Comparison of ENCODE assay signal across 10 cellular contexts in the genomic region with DNA sequence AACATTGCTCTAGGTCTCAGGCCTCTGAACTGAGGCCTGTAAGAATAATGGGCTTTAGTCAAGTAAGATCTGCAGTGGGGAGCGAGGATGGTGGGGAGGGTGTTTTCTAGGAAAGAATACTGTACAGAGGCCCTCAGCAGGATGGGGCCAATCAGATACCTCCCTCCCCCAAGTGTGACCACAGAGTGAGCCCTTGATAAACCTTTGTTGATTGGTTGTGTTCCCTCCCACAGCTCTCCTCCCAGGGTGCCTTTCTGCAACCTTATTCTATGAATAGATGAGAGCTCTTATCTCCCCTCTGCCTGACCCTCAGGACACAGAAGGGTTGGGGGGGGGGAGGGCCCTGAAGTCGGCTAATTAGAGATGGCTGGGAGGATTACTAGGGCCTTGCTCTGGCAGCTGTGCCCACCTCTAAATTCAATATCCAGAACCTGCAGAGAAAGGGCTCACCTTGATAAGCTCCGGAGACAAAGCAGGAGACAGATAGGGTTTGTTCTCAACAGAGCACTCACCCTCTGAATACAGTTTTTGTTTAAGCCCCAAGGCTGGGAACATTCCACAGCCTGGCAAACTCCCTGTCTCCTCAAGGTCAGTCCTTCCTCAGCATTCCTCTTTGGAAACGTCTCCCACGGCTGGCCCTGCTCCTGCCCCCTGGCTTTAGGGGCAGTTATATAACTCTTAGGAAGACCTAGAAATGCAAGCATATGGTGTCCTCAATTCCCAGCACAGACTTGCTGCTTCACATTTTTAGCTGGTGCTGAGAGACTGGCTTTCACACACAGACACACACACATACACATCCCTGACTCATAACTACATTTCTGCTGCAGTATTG. TPM values are rescaled to one million over a fixed set of nuclear protein-coding genes. Genes with fewer than 3 reads are reported as not detected.
DNase-seq lines count a peak whose midpoint lies in the region; ATAC-seq and TF ChIP-seq lines count a peak whose summit lies in the region.
"Had no signal": no experiment of that assay in that cellular context is flagged by ENCODE, and none has a peak within 500 bp of the region (broad histone marks: within the 10 kb centered on the region; RNA-seq: fewer than 3 reads in every experiment).

No MANE protein-coding gene starts in this region.

- WGBS in mesodermal cell (ENCODE audit: insufficient coverage in 2 of 2), 2 experiments, result 57 to 89% methylated on average over 1 to 2 of the region's 5 CpGs

- H3K27ac ChIP-seq in CD4-positive, alpha-beta memory T cell (ENCODE audit: low read depth, low read length), result no peak overlapping the region
- H3K27ac ChIP-seq in cingulate gyrus (ENCODE audit: low read depth, low read length), result peak overlapping the region; percentile 56
- H3K27ac ChIP-seq in mesodermal cell (ENCODE audit: low read depth, low read length, severe bottlenecking), result peak overlapping the region; percentile 85

- H3K4me3 ChIP-seq in CD4-positive, alpha-beta memory T cell (ENCODE audit: low read length in 2 of 2), result no peak overlapping the region
- H3K4me3 ChIP-seq in mesodermal cell (ENCODE audit: extremely low read depth, insufficient read depth, low read length, poor library complexity, severe bottlenecking), result no peak overlapping the region

- no peaks in the 10 kb centered on the region for H3K36me3 ChIP-seq in CD4-positive, alpha-beta memory T cell (ENCODE audit: insufficient read depth, low read length)
- peaks cover 1% of the 10 kb centered on the region for H3K36me3 ChIP-seq in mesodermal cell (ENCODE audit: control insufficient read depth, insufficient read depth, low read length)

- CTCF ChIA-PET in CD4-positive, alpha-beta memory T cell (lab: Charles Lee; ENCODE audit: partially characterized antibody), result interaction anchor here (1.3 to 3.5 kb wide), 4 partner anchors 14 to 276 kb away, joined by 3 to 21 read pairs (median 5); no protein-coding TSS in a partner anchor
- CTCF ChIA-PET in Calu3 (lab: Charles Lee), result interaction anchor here (1.5 kb wide), 1 partner anchor 69 kb away, joined by 6 read pairs; no protein-coding TSS in a partner anchor

- POLR2A ChIA-PET in CD4-positive, alpha-beta memory T cell (lab: Charles Lee; ENCODE audit: partially characterized antibody), result interaction anchor here (1.3 to 6.3 kb wide), 2 partner anchors 34 to 41 kb away, joined by 4 to 90 read pairs; a partner anchor contains a TSS

- H3K9me3 ChIP-seq in CD4-positive, alpha-beta memory T cell (ENCODE audit: control insufficient read depth in 1 of 2, low read length in 2 of 2), result no peaks in the 10 kb centered on the region
- H3K9me3 ChIP-seq in mesodermal cell (ENCODE audit: control insufficient read depth, low read length), result no peaks in the 10 kb centered on the region

- H3K36me3 Mint-ChIP-seq in CD4-positive, alpha-beta memory T cell, result peaks cover 0 to 3% of the 10 kb centered on the region in 2 donors
- peaks cover 26% of the 10 kb centered on the region for H3K36me3 Mint-ChIP-seq in Calu3 (ENCODE audit: insufficient read depth, unreplicated experiment)

- peaks cover 18 to 55% (median 29%) of the 10 kb centered on the region in 4 donors for H3K4me1 Mint-ChIP-seq in CD4-positive, alpha-beta memory T cell
- H3K4me1 Mint-ChIP-seq in Calu3 (ENCODE audit: low read depth, unreplicated experiment), result no peaks in the 10 kb centered on the region

- intact Hi-C loops in CD4-positive, alpha-beta memory T cell (cut with micrococcal nuclease), result no loop called here
- intact Hi-C loops in left colon (cut with DNase I, micrococcal nuclease), result no loop called here
- intact Hi-C loops in Calu3 (cut with micrococcal nuclease; ENCODE audit: unreplicated experiment), result loop anchor here (5.0 kb wide), 2 partner anchors 56 to 71 kb away; no protein-coding TSS in a partner anchor

- H3K9me3 Mint-ChIP-seq in CD4-positive, alpha-beta memory T cell, result no peaks in the 10 kb centered on the region
- no peaks in the 10 kb centered on the region for H3K9me3 Mint-ChIP-seq in Calu3 (ENCODE audit: low read depth, unreplicated experiment)

- ATAC-seq in left colon (no peak), HG02970 (IDR thresholded peaks at IDR 0.05; ENCODE audit: low FRiP score, unreplicated experiment) (no peak)
- ATAC-seq: stimulated activated naive CD8-positive, alpha-beta T cell treated with anti-CD3 and anti-CD28 coated beads, Interleukin-15, amount 100 ng/mL, for 72 hours had no signal

- H3K27me3 ChIP-seq in CD4-positive, alpha-beta memory T cell (ENCODE audit: insufficient read depth, low read length), result no peaks in the 10 kb centered on the region

- DNase-seq in CD4-positive, alpha-beta memory T cell, result no peak
- DNase-seq in NCI-H2107 treated with DMSO at 0.1 percent for 48 hours (lab: John Stamatoyannopoulos, UW; ENCODE audit: unreplicated experiment) (peak; percentile 86), left colon (no peak), Calu3 (no peak)
- no peak for DNase-seq in activated CD4-positive, alpha-beta T cell treated with anti-CD3 and anti-CD28 coated beads, Interleukin-2, amount 50 U/mL, for 4 hours
- DNase-seq: DMS53; stimulated activated naive CD8-positive, alpha-beta T cell treated with anti-CD3 and anti-CD28 coated beads, Interleukin-15, amount 100 ng/mL, for 72 hours had no signal

- no TSS peak for BruUV-seq in Calu3 (replicated peaks; lab: Mats Ljungman, UMichigan)

- no peak for TF ChIP-seq CTCF in Calu3 (IDR thresholded peaks at IDR 0.05; ENCODE audit: unreplicated experiment)

- peak overlapping the region in 5 of 7 donors; percentile 63 to 96 (median 78) for H3K27ac Mint-ChIP-seq in CD4-positive, alpha-beta memory T cell
- no peak overlapping the region for H3K27ac Mint-ChIP-seq in Calu3 (ENCODE audit: unreplicated experiment)

- H3K27me3 Mint-ChIP-seq in CD4-positive, alpha-beta memory T cell, result no peaks in the 10 kb centered on the region
- no peaks in the 10 kb centered on the region for H3K27me3 Mint-ChIP-seq in Calu3 (ENCODE audit: unreplicated experiment)
- H3K27me3 Mint-ChIP-seq: stimulated activated naive CD8-positive, alpha-beta T cell treated with anti-CD3 and anti-CD28 coated beads, Interleukin-15, amount 100 ng/mL, for 72 hours had no signal

- peaks cover 32% of the 10 kb centered on the region for H3K4me1 ChIP-seq in CD4-positive, alpha-beta memory T cell (ENCODE audit: insufficient read depth, low read length)
- H3K4me1 ChIP-seq in mesodermal cell (ENCODE audit: control insufficient read depth, insufficient read depth, low read length, poor library complexity, severe bottlenecking), result peaks cover 10% of the 10 kb centered on the region

- peak overlapping the region in 1 of 8 donors; percentile 12 for H3K4me3 Mint-ChIP-seq in CD4-positive, alpha-beta memory T cell
- H3K4me3 Mint-ChIP-seq in Calu3 (ENCODE audit: low read depth, unreplicated experiment), result no peak overlapping the region

RNA-seq across cellular contexts. Expression of a gene that starts 42.9 kb away (rescaled TPM):
- 100 to 1,000 TPM; 251 to 256 TPM for total RNA-seq in CD4-positive, alpha-beta memory T cell
- polyA plus RNA-seq in CD4-positive, alpha-beta memory T cell, result 10 to 100 TPM; 46.5 to 74.3 TPM
- polyA plus RNA-seq in mesodermal cell (2013, experiment 1 of 2), result 271 TPM
- polyA plus RNA-seq in mesodermal cell (2013, experiment 2 of 2), result 244 TPM
- 1,000 to 10,000 TPM; 1,822 to 3,252 TPM for total RNA-seq in left colon
- total RNA-seq in Calu3 (2022), result 457 and 484 TPM in 2 replicates
